14 cellular contexts compared by ENCODE assay signal in the genomic region with DNA sequence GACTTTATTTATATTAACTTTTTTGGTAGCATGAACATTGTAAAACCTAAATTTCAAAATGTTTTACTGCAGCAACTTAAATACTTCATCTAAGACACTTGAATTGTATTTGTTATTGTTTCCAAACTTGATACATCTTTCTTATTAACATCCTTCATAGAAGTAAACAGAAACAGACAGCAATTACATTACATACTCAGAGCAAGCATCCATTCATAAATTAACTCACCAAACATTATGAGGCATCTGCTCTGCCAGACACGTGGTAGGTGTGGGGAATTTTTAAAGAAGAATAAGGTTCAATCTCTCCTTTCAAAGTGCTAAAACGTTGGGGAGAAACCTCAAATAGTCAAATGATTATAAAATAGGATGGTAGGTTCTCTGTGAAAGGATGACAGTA.
"Had no signal": no experiment of that assay in that cellular context is flagged by ENCODE, and none has a peak within 500 bp of the region (broad histone marks: within the 10 kb centered on the region; RNA-seq: fewer than 3 reads in every experiment).

No MANE protein-coding gene starts in this region.

- DNase-seq: activated CD4-positive, alpha-beta T cell treated with anti-CD3 and anti-CD28 coated beads, Interleukin-2, amount 10 ng/mL, durations not matched to agents 7 days and 5 days; activated CD4-positive, CD25-positive, alpha-beta regulatory T cell; activated CD8-positive, alpha-beta memory T cell treated with anti-CD3 and anti-CD28 coated beads, Interleukin-2, amount 50 U/mL, for 48 hours; activated gamma-delta T cell; activated T-cell treated with anti-CD3 and anti-CD28 coated beads, Interleukin-2, amount 50 U/mL, for 72 hours; amygdala; effector memory CD4-positive, alpha-beta T cell; islet precursor cell; pancreas; stimulated activated CD4-positive, alpha-beta T cell treated with anti-CD3 and anti-CD28 coated beads, Interleukin-12 subunit alpha, Interleukin-12 subunit beta, amount 100 ng/mL, for 4 hours; stimulated activated CD4-positive, alpha-beta T cell treated with anti-CD3 and anti-CD28 coated beads, Interleukin-2, amount 100 ng/mL, for 24 hours had no signal

- H3K79me2 ChIP-seq: hepatocyte had no signal

- H3K4me3 ChIP-seq: hepatocyte, pancreas had no signal

- H3K4me2 ChIP-seq: hepatocyte had no signal

- H3K9me3 ChIP-seq: pancreas had no signal

- H3K27me3 ChIP-seq: hepatocyte, pancreas had no signal

- H2AFZ ChIP-seq: hepatocyte had no signal

- H3K27ac ChIP-seq: hepatocyte, pancreas had no signal

- H3K4me1 ChIP-seq: pancreas had no signal

- ATAC-seq: activated naive CD4-positive, alpha-beta T cell treated with anti-CD3 and anti-CD28 coated beads, Interleukin-2, amount 50 U/mL, for 72 hours; activated T-cell treated with anti-CD3 and anti-CD28 coated beads, Interleukin-2, amount 50 U/mL, for 72 hours; left lobe of liver; pancreas had no signal

- H3K36me3 ChIP-seq: pancreas had no signal
